Comparison of ENCODE assay signal across 10 cellular contexts in genomic region chr11:61602775-61603569, GRCh38. TPM values are rescaled to one million over a fixed set of nuclear protein-coding genes. Genes with fewer than 3 reads are reported as not detected.
DNase-seq lines count a peak whose midpoint lies in the region; ATAC-seq, FAIRE-seq and TF ChIP-seq lines count a peak whose summit lies in the region.
"Had no signal": no experiment of that assay in that cellular context is flagged by ENCODE, and none has a peak within 500 bp of the region (broad histone marks: within the 10 kb centered on the region; RNA-seq: fewer than 3 reads in every experiment).

No MANE protein-coding gene starts in this region.

- POLR2A ChIA-PET in HepG2 (lab: Yijun Ruan, JAX) = no interaction called here

- ATAC-seq in HepG2 = no peak
- no peak for ATAC-seq in right lobe of liver
- ATAC-seq in GM19328 (IDR thresholded peaks at IDR 0.05; ENCODE audit: unreplicated experiment) = no peak
- ATAC-seq in HG03469 (IDR thresholded peaks at IDR 0.05; ENCODE audit: unreplicated experiment) = no peak

- peaks cover 5 to 67% of the 10 kb centered on the region in 2 experiments for H3K27me3 ChIP-seq in HepG2 (ENCODE audit: control insufficient read depth in 1 of 2, insufficient read depth in 2 of 2, low read length in 2 of 2)
- no peaks in the 10 kb centered on the region for H3K27me3 ChIP-seq in right lobe of liver
- H3K27me3 ChIP-seq in brain microvascular endothelial cell (replicated peaks) = peaks cover 19% of the 10 kb centered on the region

- no peak overlapping the region for H3K9ac ChIP-seq in HepG2 (ENCODE audit: insufficient read depth, low read depth, low read length)

- peak overlapping the region; percentile 20; the same call in 1 of the 2 replicates for H3K4me2 ChIP-seq in HepG2 (ENCODE audit: low read depth, low read length)

- H3K27ac ChIP-seq in HepG2 (ENCODE audit: extremely low read length, insufficient read depth, low read length) (no peak overlapping the region), right lobe of liver (no peak overlapping the region), brain microvascular endothelial cell (no peak overlapping the region)
- H3K27ac ChIP-seq: neutrophil had no signal

- intact Hi-C loops in HepG2 (cut with micrococcal nuclease; ENCODE audit: unreplicated experiment) (no loop called here), right lobe of liver (cut with DNase I) (no loop called here)
- intact Hi-C loops in activated T-helper 1 cell treated with anti-CD3 and anti-CD28 coated beads, Interleukin-12 subunit alpha, Interleukin-12 subunit beta, Interleukin-2, Interleukin-4 antibody, amounts not matched to agents 30 ng/mL and 10 ng/mL and 1 ng/mL, durations not matched to agents 14 hours and 24 hours and 36 hours (cut with micrococcal nuclease) = no loop called here

- DNase-seq in HepG2 (ENCODE audit: low spot score) (no peak), right lobe of liver (no peak), brain microvascular endothelial cell (peak; percentile 66), left kidney (ENCODE audit: low read depth, low spot score) (peak; percentile 77), NCI-H345 treated with DMSO at 0.1 percent for 48 hours (lab: John Stamatoyannopoulos, UW; ENCODE audit: unreplicated experiment) (no peak)
- no peak for DNase-seq in activated T-helper 1 cell treated with anti-CD3 and anti-CD28 coated beads, Interleukin-12 subunit alpha, Interleukin-12 subunit beta, Interleukin-2, Interleukin-4 antibody, amounts not matched to agents 30 ng/mL and 10 ng/mL and 1 ng/mL, durations not matched to agents 14 hours and 24 hours and 36 hours (ENCODE audit: low spot score)
- DNase-seq: CD4-positive, CD25-positive, alpha-beta regulatory T cell had no signal

- H3K27ac Mint-ChIP-seq in activated T-helper 1 cell treated with anti-CD3 and anti-CD28 coated beads, Interleukin-12 subunit alpha, Interleukin-12 subunit beta, Interleukin-2, Interleukin-4 antibody, amounts not matched to agents 30 ng/mL and 10 ng/mL and 1 ng/mL, durations not matched to agents 14 hours and 24 hours and 36 hours = no peak overlapping the region
- H3K27ac Mint-ChIP-seq: CD4-positive, CD25-positive, alpha-beta regulatory T cell had no signal

- H3K79me2 ChIP-seq in HepG2 (ENCODE audit: insufficient read depth, low read length) = no peaks in the 10 kb centered on the region

- no peak for TF ChIP-seq RAD21 in HepG2 (CRISPR knock-in tag; IDR thresholded peaks at IDR 0.05)

- no peak for FAIRE-seq in HepG2 (lab: Jason Lieb, UNC)

- H3K4me1 Mint-ChIP-seq in activated T-helper 1 cell treated with anti-CD3 and anti-CD28 coated beads, Interleukin-12 subunit alpha, Interleukin-12 subunit beta, Interleukin-2, Interleukin-4 antibody, amounts not matched to agents 30 ng/mL and 10 ng/mL and 1 ng/mL, durations not matched to agents 14 hours and 24 hours and 36 hours (ENCODE audit: low read depth) = no peaks in the 10 kb centered on the region
- H3K4me1 Mint-ChIP-seq: CD4-positive, CD25-positive, alpha-beta regulatory T cell had no signal

- H4K20me1 ChIP-seq in HepG2 (ENCODE audit: insufficient read depth, low read length) = no peaks in the 10 kb centered on the region

- no TSS peak for BruUV-seq in HepG2 (replicated peaks; lab: Mats Ljungman, UMichigan)

- H3K27me3 Mint-ChIP-seq in activated T-helper 1 cell treated with anti-CD3 and anti-CD28 coated beads, Interleukin-12 subunit alpha, Interleukin-12 subunit beta, Interleukin-2, Interleukin-4 antibody, amounts not matched to agents 30 ng/mL and 10 ng/mL and 1 ng/mL, durations not matched to agents 14 hours and 24 hours and 36 hours (ENCODE audit: insufficient read depth) = peaks cover 4% of the 10 kb centered on the region

- CTCF ChIA-PET in HepG2 (lab: Yijun Ruan, JAX; ENCODE audit: low intra/inter-chr PET ratio, low total read pairs) = no interaction called here

- WGBS in HepG2 (ENCODE audit: low lambda C conversion rate) = 14% methylated on average over 7 of the region's 20 CpGs
- WGBS in right lobe of liver (ENCODE audit: insufficient coverage, low coverage, low lambda C conversion rate, missing lambda C conversion rate) = 54% methylated on average over 5 of the region's 20 CpGs

- peaks cover 61% of the 10 kb centered on the region for H3K4me1 ChIP-seq in HepG2 (ENCODE audit: insufficient read depth, low read length)
- no peaks in the 10 kb centered on the region for H3K4me1 ChIP-seq in right lobe of liver

- in situ Hi-C loops in HepG2 (cut with HindIII; ENCODE audit: extremely low pct_ligation_motif_present, low pct_unique_long_range_greater_than_20kb) (no loop called here), brain microvascular endothelial cell (cut with HindIII; ENCODE audit: low pct_ligation_motif_present, low sequenced_read_pairs) (no loop called here)

- TF ChIP-seq CTCF in HepG2 (CRISPR knock-in tag; IDR thresholded peaks at IDR 0.05) (no peak), right lobe of liver (IDR thresholded peaks at IDR 0.05) (no peak), brain microvascular endothelial cell (IDR thresholded peaks at IDR 0.05; ENCODE audit: low read depth, low read length, missing control alignments) (no peak)

- no peak for TF ChIP-seq POLR2A in HepG2 (IDR thresholded peaks at IDR 0.05; ENCODE audit: insufficient read depth in 1 of 2, low read depth in 2 of 2, low read length in 2 of 2)
- TF ChIP-seq POLR2A in right lobe of liver (IDR thresholded peaks at IDR 0.05) = no peak

- no peak overlapping the region for H3K4me3 Mint-ChIP-seq in activated T-helper 1 cell treated with anti-CD3 and anti-CD28 coated beads, Interleukin-12 subunit alpha, Interleukin-12 subunit beta, Interleukin-2, Interleukin-4 antibody, amounts not matched to agents 30 ng/mL and 10 ng/mL and 1 ng/mL, durations not matched to agents 14 hours and 24 hours and 36 hours
- H3K4me3 Mint-ChIP-seq: CD4-positive, CD25-positive, alpha-beta regulatory T cell had no signal

- H3K4me3 ChIP-seq in HepG2 (replicated peaks in 1 of 3; ENCODE audit: insufficient read depth in 1 of 3, low read depth in 2 of 3, low read length in 3 of 3) (no peak overlapping the region), right lobe of liver (no peak overlapping the region), brain microvascular endothelial cell (ENCODE audit: low read depth, low read length) (no peak overlapping the region)

- TF ChIP-seq EP300 in HepG2 (IDR thresholded peaks at IDR 0.05; ENCODE audit: low read depth in 2 of 2, low read length in 2 of 2) (no peak), HepG2 (CRISPR knock-in tag; IDR thresholded peaks at IDR 0.05; ENCODE audit: borderline replicate concordance) (no peak)

- H2AFZ ChIP-seq in HepG2 (ENCODE audit: low read length) = no peak overlapping the region

- H3K36me3 ChIP-seq in HepG2 (replicated peaks in 1 of 2; ENCODE audit: control insufficient read depth in 1 of 2, insufficient read depth in 2 of 2, low read length in 2 of 2) (no peaks in the 10 kb centered on the region), right lobe of liver (no peaks in the 10 kb centered on the region), brain microvascular endothelial cell (replicated peaks) (no peaks in the 10 kb centered on the region)
- H3K36me3 ChIP-seq: neutrophil had no signal

- no peaks in the 10 kb centered on the region for H3K36me3 Mint-ChIP-seq in activated T-helper 1 cell treated with anti-CD3 and anti-CD28 coated beads, Interleukin-12 subunit alpha, Interleukin-12 subunit beta, Interleukin-2, Interleukin-4 antibody, amounts not matched to agents 30 ng/mL and 10 ng/mL and 1 ng/mL, durations not matched to agents 14 hours and 24 hours and 36 hours (ENCODE audit: low read depth)
- H3K36me3 Mint-ChIP-seq: CD4-positive, CD25-positive, alpha-beta regulatory T cell had no signal

- no peaks in the 10 kb centered on the region for H3K9me3 Mint-ChIP-seq in activated T-helper 1 cell treated with anti-CD3 and anti-CD28 coated beads, Interleukin-12 subunit alpha, Interleukin-12 subunit beta, Interleukin-2, Interleukin-4 antibody, amounts not matched to agents 30 ng/mL and 10 ng/mL and 1 ng/mL, durations not matched to agents 14 hours and 24 hours and 36 hours

- no peaks in the 10 kb centered on the region for H3K9me3 ChIP-seq in HepG2 (ENCODE audit: low read length)
- no peaks in the 10 kb centered on the region for H3K9me3 ChIP-seq in right lobe of liver
- H3K9me3 ChIP-seq: neutrophil had no signal

TF ChIP-seq in HepG2, 621 proteins besides CTCF, POLR2A, EP300 and RAD21 (continues in another document):
- TF ChIP-seq POLR2G (IDR thresholded peaks at IDR 0.05; ENCODE audit: low read depth, low read length) (no peak), SPEN (CRISPR knock-in tag; IDR thresholded peaks at IDR 0.05; ENCODE audit: low read depth) (no peak), EZH2 (conservative IDR thresholded peaks at IDR 0.05; ENCODE audit: low read depth, low read length) (0 out of 2 replicates have a peak, but pooled peaks have one; percentile 61), SSRP1 (CRISPR knock-in tag; IDR thresholded peaks at IDR 0.05) (no peak), ZBTB42 (CRISPR knock-in tag; IDR thresholded peaks at IDR 0.05) (peak; percentile 97)

RNA-seq across cellular contexts. Expression of gene SYT7, which starts 22.1 kb away (rescaled TPM):
- total RNA-seq in HepG2 (2016; rRNA removed; fragmentation: Illumina TruSeq; extraction: Trizol) = 0.81 and 1.4 TPM in 2 replicates
- total RNA-seq in HepG2 (2016; cell fraction: cytosol; rRNA removed; fragmentation: Illumina TruSeq; extraction: Trizol; ENCODE audit: low read depth) = 1.2 and 2.8 TPM in 2 replicates
- total RNA-seq in HepG2 (2016; cell fraction: insoluble cytoplasmic fraction; rRNA removed; fragmentation: Illumina TruSeq; extraction: Trizol) = 1.6 TPM in 2 replicates
- total RNA-seq in HepG2 (2016; cell fraction: membrane; rRNA removed; fragmentation: Illumina TruSeq; extraction: Trizol) = 2.9 and 3.9 TPM in 2 replicates
- total RNA-seq in HepG2 (2016; cell fraction: nucleus; rRNA removed; fragmentation: Illumina TruSeq; extraction: Trizol) = 1.2 and 1.9 TPM in 2 replicates
- polyA plus RNA-seq in HepG2 (2011; rRNA removed) = 4.4 and 6.2 TPM in 2 replicates
- 3.5 and 4.0 TPM in 2 replicates for polyA plus RNA-seq in HepG2 (2011; cell fraction: cytosol; rRNA removed)
- 13.8 and 15.6 TPM in 2 replicates for polyA plus RNA-seq in HepG2 (2011; cell fraction: nucleus; rRNA removed)
- 8.2 and 9.2 TPM in 2 replicates for polyA plus RNA-seq in HepG2 (2012)
- polyA plus RNA-seq in HepG2 (2016; cell fraction: cytosol; fragmentation: Illumina TruSeq; extraction: Trizol; ENCODE audit: low read depth) = 2.3 and 2.9 TPM in 2 replicates
- polyA plus RNA-seq in HepG2 (2016; cell fraction: insoluble cytoplasmic fraction; fragmentation: Illumina TruSeq; extraction: Trizol; ENCODE audit: low read depth) = 2.0 and 2.2 TPM in 2 replicates
- 3.2 and 3.7 TPM in 2 replicates for polyA plus RNA-seq in HepG2 (2016; cell fraction: membrane; fragmentation: Illumina TruSeq; extraction: Trizol; ENCODE audit: low read depth)
- 3.0 and 3.7 TPM in 2 replicates for polyA plus RNA-seq in HepG2 (2016; cell fraction: nucleus; fragmentation: Illumina TruSeq; extraction: Trizol; ENCODE audit: insufficient read depth, low read depth)
- polyA minus RNA-seq in HepG2 (2011; rRNA and poly(A)+ RNA removed; ENCODE audit: low replicate concordance) = 2.1 and 7.7 TPM in 2 replicates
- polyA minus RNA-seq in HepG2 (2011; cell fraction: cytosol; rRNA and poly(A)+ RNA removed) = 2.9 and 7.2 TPM in 2 replicates
- 1.7 and 2.9 TPM in 2 replicates for polyA minus RNA-seq in HepG2 (2011; cell fraction: nucleus; rRNA and poly(A)+ RNA removed)
- total RNA-seq in right lobe of liver = 10 to 100 TPM; 13.1 to 70.8 (median 31.6) TPM
- total RNA-seq in activated T-helper 1 cell treated with anti-CD3 and anti-CD28 coated beads, Interleukin-12 subunit alpha, Interleukin-12 subunit beta, Interleukin-2, Interleukin-4 antibody, amounts not matched to agents 30 ng/mL and 10 ng/mL and 1 ng/mL, durations not matched to agents 14 hours and 24 hours and 36 hours = 0.32 and 0.44 TPM in 2 replicates
- polyA plus RNA-seq: CD4-positive, CD25-positive, alpha-beta regulatory T cell had no signal

Comparison
In these comparisons a context has a peak if more than half of its experiments do, and no peak if none do; other contexts are left out.
1. DNase-seq: peak in brain microvascular endothelial cell (single experiment) and left kidney (single experiment); none in HepG2 (single experiment), right lobe of liver (0 of 3), NCI-H345 treated with DMSO at 0.1 percent for 48 hours (single experiment) and activated T-helper 1 cell treated with anti-CD3 and anti-CD28 coated beads, Interleukin-12 subunit alpha, Interleukin-12 subunit beta, Interleukin-2, Interleukin-4 antibody, amounts not matched to agents 30 ng/mL and 10 ng/mL and 1 ng/mL, durations not matched to agents 14 hours and 24 hours and 36 hours (single experiment).